In genomic region chr19:1272423-1273262, GRCh38 we compare ENCODE assay signal across 1 cellular context.
TF ChIP-seq lines count a peak whose summit lies in the region.

No MANE protein-coding gene starts in this region.

TF ChIP-seq in IMR-90, 13 proteins besides CTCF, POLR2A, EP300 and RAD21 (continued from another document):
- TF ChIP-seq RFX5 (IDR thresholded peaks at IDR 0.05; ENCODE audit: low read depth, low read length): no peak
- TF ChIP-seq CHD1 (IDR thresholded peaks at IDR 0.05; ENCODE audit: low read depth, low read length): no peak
- TF ChIP-seq MAZ (IDR thresholded peaks at IDR 0.05; ENCODE audit: borderline replicate concordance, low read depth, low read length): no peak
- no peak for TF ChIP-seq RCOR1 (IDR thresholded peaks at IDR 0.05; ENCODE audit: insufficient replicate concordance, low read length)
- TF ChIP-seq MXI1 (IDR thresholded peaks at IDR 0.05; ENCODE audit: borderline replicate concordance, low read depth, low read length): no peak
TF ChIP-seq in IMR-90: peak in this region for 0.
